ENCODE assay signal across 8 cellular contexts in genomic region chr22:50506611-50507420, GRCh38. TPM values are rescaled to one million over a fixed set of nuclear protein-coding genes. Genes with fewer than 3 reads are reported as not detected.
A peak's percentile ranks its signal among the peaks of the same experiment; 100 is the strongest.
DNase-seq lines count a peak whose midpoint lies in the region; ATAC-seq, FAIRE-seq and TF ChIP-seq lines count a peak whose summit lies in the region.

No MANE protein-coding gene starts in this region.

- intact Hi-C loops in stomach (cut with DNase I; ENCODE audit: low total_unique reads): loop anchor here (10.0 kb wide), 1 partner anchor 252 kb away; the partner anchor contains the start of gene HDAC10

- peaks cover 27 to 49% (median 46%) of the 10 kb centered on the region in 4 donors for H3K36me3 ChIP-seq in stomach

- ATAC-seq in HG02610 (IDR thresholded peaks at IDR 0.05; ENCODE audit: unreplicated experiment): no peak

- H3K27ac ChIP-seq in HL-60 (replicated peaks): peak overlapping the region; percentile 89
- peak overlapping the region; percentile 84 to 98 (median 88) for H3K27ac ChIP-seq in stomach

- H3K27me3 ChIP-seq in HL-60 (ENCODE audit: insufficient read depth, poor library complexity, severe bottlenecking) (no peaks in the 10 kb centered on the region), stomach (no peaks in the 10 kb centered on the region)

- TF ChIP-seq POLR2A in GM12892 (IDR thresholded peaks at IDR 0.05; ENCODE audit: low read depth, low read length) (no peak), stomach (IDR thresholded peaks at IDR 0.05) (no peak)

- 17 to 31% (median 18%) methylated on average over 15 to 21 of the region's 21 CpGs for WGBS in stomach, 5 donors

- TF ChIP-seq CTCF in HL-60 (IDR thresholded peaks at IDR 0.05; ENCODE audit: insufficient read depth, low read length) (no peak), stomach (IDR thresholded peaks at IDR 0.05) (no peak)

- H3K4me3 ChIP-seq in HL-60 (replicated peaks; ENCODE audit: insufficient read depth, low read length) (peak overlapping the region; percentile 81), stomach (peak overlapping the region; percentile 76 to 99 (median 90))

- H3K9me3 ChIP-seq in stomach: no peaks in the 10 kb centered on the region

- H3K4me1 ChIP-seq in stomach: peaks cover 23 to 46% (median 39%) of the 10 kb centered on the region in 4 donors

- DNase-seq in GM12892 (ENCODE audit: insufficient read length): peak; percentile 55
- no peak for DNase-seq in HL-60 (ENCODE audit: low read depth in 1 of 2, low spot score in 1 of 2)
- DNase-seq in amniotic epithelial cell (ENCODE audit: low read depth): peak; percentile 13
- DNase-seq in iPS-NIHi11 (ENCODE audit: low spot score): peak; percentile 43
- no peak for DNase-seq in stomach
- no peak for DNase-seq in GM19239 (ENCODE audit: insufficient read length, low spot score)
- no peak for DNase-seq in glomerular visceral epithelial cell (ENCODE audit: extremely low spot score)

- TF ChIP-seq EP300 in stomach (IDR thresholded peaks at IDR 0.05): no peak

- FAIRE-seq in GM12892 (lab: Jason Lieb, UNC) (no peak), GM19239 (lab: Jason Lieb, UNC) (no peak)

RNA-seq across cellular contexts. Expression of gene LMF2, which starts 0.7 kb away (rescaled TPM):
- 6.7 TPM for polyA plus RNA-seq in GM12892 (2012; ENCODE audit: missing spikeins)
- 100 to 1,000 TPM in 1 of 5 donors, 10 to 100 TPM in 4; 11.9 to 212 (median 58.5) TPM for total RNA-seq in stomach
- polyA plus RNA-seq in stomach: 10 to 100 TPM; 13.1 to 73.4 (median 25.6) TPM

RNA-seq across cellular contexts. Expression of gene NCAPH2, which starts 1.2 kb away (rescaled TPM):
- polyA plus RNA-seq in GM12892 (2012; ENCODE audit: missing spikeins): 29.4 TPM
- total RNA-seq in stomach: 10 to 100 TPM; 12.9 to 34.8 (median 23.2) TPM
- 10 to 100 TPM; 34.5 to 47.9 (median 38.4) TPM for polyA plus RNA-seq in stomach

RNA-seq across cellular contexts. Expression of gene SCO2, which starts 18.6 kb away (rescaled TPM):
- 2.5 TPM for polyA plus RNA-seq in GM12892 (2012; ENCODE audit: missing spikeins)
- total RNA-seq in stomach: not detected
- polyA plus RNA-seq in stomach: 1 to 10 TPM in 2 of 3 donors, under 1 TPM in 1; 0.92 to 7.5 (median 1.9) TPM

RNA-seq across cellular contexts. Expression of gene MIOX, which starts 20.2 kb away (rescaled TPM):
- polyA plus RNA-seq in GM12892 (2012; ENCODE audit: missing spikeins): not detected
- total RNA-seq in stomach: not detected
- under 1 TPM in 1 of 3 donors, not detected in 2; 0.40 TPM for polyA plus RNA-seq in stomach

RNA-seq across cellular contexts. Expression of gene TYMP, which starts 23.0 kb away (rescaled TPM):
- polyA plus RNA-seq in GM12892 (2012; ENCODE audit: missing spikeins): 9.6 TPM
- total RNA-seq in stomach: 100 to 1,000 TPM in 2 of 5 donors, 10 to 100 TPM in 3; 14.3 to 146 (median 78.8) TPM
- polyA plus RNA-seq in stomach: 100 to 1,000 TPM in 1 of 3 donors, 10 to 100 TPM in 2; 46.3 to 162 (median 61.6) TPM

Comparison
In these comparisons a context has a peak if more than half of its experiments do, and no peak if none do; other contexts are left out.
1. DNase-seq: peak in GM12892 (single experiment), amniotic epithelial cell (single experiment) and iPS-NIHi11 (single experiment); none in HL-60 (0 of 2), stomach (single experiment), GM19239 (single experiment) and glomerular visceral epithelial cell (single experiment).